9 cellular contexts compared by ENCODE assay signal in genomic region chr7:98831641-98832221, GRCh38. TPM values are rescaled to one million over a fixed set of nuclear protein-coding genes. Genes with fewer than 3 reads are reported as not detected.
DNase-seq lines count a peak whose midpoint lies in the region; ATAC-seq and TF ChIP-seq lines count a peak whose summit lies in the region.
"Had no signal": no experiment of that assay in that cellular context is flagged by ENCODE, and none has a peak within 500 bp of the region (broad histone marks: within the 10 kb centered on the region; RNA-seq: fewer than 3 reads in every experiment).

No MANE protein-coding gene starts in this region.

- no peaks in the 10 kb centered on the region for H3K9me2 ChIP-seq in Loucy (replicated peaks; ENCODE audit: low read depth, low read length)

- no peak overlapping the region for H3K4me3 Mint-ChIP-seq in CD8-positive, alpha-beta T cell
- H3K4me3 Mint-ChIP-seq in activated T-helper 1 cell treated with anti-CD3 and anti-CD28 coated beads, Interleukin-12 subunit alpha, Interleukin-12 subunit beta, Interleukin-2, Interleukin-4 antibody, amounts not matched to agents 30 ng/mL and 10 ng/mL and 1 ng/mL, durations not matched to agents 14 hours and 24 hours and 36 hours, result no peak overlapping the region

- no peak overlapping the region for H3K4me2 ChIP-seq in Loucy (ENCODE audit: low read depth, low read length, poor library complexity, severe bottlenecking)

- no peaks in the 10 kb centered on the region for H3K27me3 ChIP-seq in CD8-positive, alpha-beta T cell (ENCODE audit: insufficient read depth, low read length)
- H3K27me3 ChIP-seq in Loucy (ENCODE audit: insufficient read depth, low read length, poor library complexity, severe bottlenecking) (no peaks in the 10 kb centered on the region), lung (ENCODE audit: control insufficient read depth, insufficient read depth) (no peaks in the 10 kb centered on the region)

- H3K27me3 Mint-ChIP-seq in CD8-positive, alpha-beta T cell (ENCODE audit: low read depth), result peaks cover 10% of the 10 kb centered on the region
- no peaks in the 10 kb centered on the region for H3K27me3 Mint-ChIP-seq in activated T-helper 1 cell treated with anti-CD3 and anti-CD28 coated beads, Interleukin-12 subunit alpha, Interleukin-12 subunit beta, Interleukin-2, Interleukin-4 antibody, amounts not matched to agents 30 ng/mL and 10 ng/mL and 1 ng/mL, durations not matched to agents 14 hours and 24 hours and 36 hours (ENCODE audit: insufficient read depth)

- no peak overlapping the region for H3K27ac Mint-ChIP-seq in CD8-positive, alpha-beta T cell
- H3K27ac Mint-ChIP-seq in activated T-helper 1 cell treated with anti-CD3 and anti-CD28 coated beads, Interleukin-12 subunit alpha, Interleukin-12 subunit beta, Interleukin-2, Interleukin-4 antibody, amounts not matched to agents 30 ng/mL and 10 ng/mL and 1 ng/mL, durations not matched to agents 14 hours and 24 hours and 36 hours, result no peak overlapping the region

- H3K36me3 Mint-ChIP-seq in CD8-positive, alpha-beta T cell, result no peaks in the 10 kb centered on the region
- no peaks in the 10 kb centered on the region for H3K36me3 Mint-ChIP-seq in activated T-helper 1 cell treated with anti-CD3 and anti-CD28 coated beads, Interleukin-12 subunit alpha, Interleukin-12 subunit beta, Interleukin-2, Interleukin-4 antibody, amounts not matched to agents 30 ng/mL and 10 ng/mL and 1 ng/mL, durations not matched to agents 14 hours and 24 hours and 36 hours (ENCODE audit: low read depth)

- H3K36me3 ChIP-seq in CD8-positive, alpha-beta T cell (ENCODE audit: insufficient read depth, low read length), result no peaks in the 10 kb centered on the region
- no peaks in the 10 kb centered on the region for H3K36me3 ChIP-seq in Loucy (ENCODE audit: insufficient read depth, low read length)
- no peaks in the 10 kb centered on the region for H3K36me3 ChIP-seq in lung (ENCODE audit: control insufficient read depth in 2 of 2, insufficient read depth in 2 of 2, low read length in 2 of 2)

- no peaks in the 10 kb centered on the region for H3K9me3 ChIP-seq in CD8-positive, alpha-beta T cell (ENCODE audit: low read length)
- H3K9me3 ChIP-seq in Loucy (ENCODE audit: insufficient read depth, low read depth, low read length) (no peaks in the 10 kb centered on the region), lung (ENCODE audit: control insufficient read depth in 2 of 2, insufficient read depth in 1 of 2, low read length in 1 of 2) (no peaks in the 10 kb centered on the region)

- peak in 6 of 7 experiments; percentile 12 to 54 (median 32) for DNase-seq in CD8-positive, alpha-beta T cell
- peak; percentile 5 for DNase-seq in activated T-helper 1 cell treated with anti-CD3 and anti-CD28 coated beads, Interleukin-12 subunit alpha, Interleukin-12 subunit beta, Interleukin-2, Interleukin-4 antibody, amounts not matched to agents 30 ng/mL and 10 ng/mL and 1 ng/mL, durations not matched to agents 14 hours and 24 hours and 36 hours (ENCODE audit: low spot score)
- DNase-seq in lung (ENCODE audit: low spot score), result no peak
- no peak for DNase-seq in central memory CD4-positive, alpha-beta T cell
- DNase-seq in left cardiac atrium, result no peak

- H3K79me2 ChIP-seq in Loucy (ENCODE audit: insufficient read depth, low read length), result no peaks in the 10 kb centered on the region

- H2AFZ ChIP-seq in Loucy (ENCODE audit: low read length), result no peak overlapping the region

- intact Hi-C loops in CD8-positive, alpha-beta T cell (cut with DNase I, micrococcal nuclease), result no loop called here
- intact Hi-C loops in activated T-helper 1 cell treated with anti-CD3 and anti-CD28 coated beads, Interleukin-12 subunit alpha, Interleukin-12 subunit beta, Interleukin-2, Interleukin-4 antibody, amounts not matched to agents 30 ng/mL and 10 ng/mL and 1 ng/mL, durations not matched to agents 14 hours and 24 hours and 36 hours (cut with micrococcal nuclease), result loop anchor here (1.0 kb wide), 1 partner anchor 41 kb away; no protein-coding TSS in a partner anchor
- intact Hi-C loops in left cardiac atrium (cut with DNase I), result no loop called here

- no peak for ATAC-seq in CD8-positive, alpha-beta T cell
- ATAC-seq in lung (ENCODE audit: insufficient read depth, low FRiP score), result no peak
- ATAC-seq in GM21515 (IDR thresholded peaks at IDR 0.05; ENCODE audit: unreplicated experiment), result no peak
- ATAC-seq in GM18520 (IDR thresholded peaks at IDR 0.05; ENCODE audit: unreplicated experiment), result no peak
- ATAC-seq in left cardiac atrium, result no peak

- TF ChIP-seq CTCF in CD8-positive, alpha-beta T cell (IDR thresholded peaks at IDR 0.05), result peak; percentile 46
- TF ChIP-seq CTCF in Loucy (conservative IDR thresholded peaks at IDR 0.05; ENCODE audit: low read length) (peak; percentile 76), lung (IDR thresholded peaks at IDR 0.05; ENCODE audit: control extremely low read depth, extremely low read depth) (peak; percentile 17)

- no peaks in the 10 kb centered on the region for H4K20me1 ChIP-seq in Loucy (ENCODE audit: insufficient read depth, low read length, poor library complexity, severe bottlenecking)

- CTCF ChIA-PET in CD8-positive, alpha-beta T cell (lab: Charles Lee), result interaction anchor here (0.9 to 3.6 kb wide), 6 partner anchors 9 to 41 kb away, joined by 3 to 36 read pairs (median 4); no protein-coding TSS in a partner anchor

- WGBS in lung, 2 donors, result 71 to 76% methylated on average over 8 of the region's 8 CpGs

- no peaks in the 10 kb centered on the region for H3K4me1 Mint-ChIP-seq in CD8-positive, alpha-beta T cell (ENCODE audit: low read depth)
- H3K4me1 Mint-ChIP-seq in activated T-helper 1 cell treated with anti-CD3 and anti-CD28 coated beads, Interleukin-12 subunit alpha, Interleukin-12 subunit beta, Interleukin-2, Interleukin-4 antibody, amounts not matched to agents 30 ng/mL and 10 ng/mL and 1 ng/mL, durations not matched to agents 14 hours and 24 hours and 36 hours (ENCODE audit: low read depth), result no peaks in the 10 kb centered on the region

- no peaks in the 10 kb centered on the region for H3K4me1 ChIP-seq in CD8-positive, alpha-beta T cell (ENCODE audit: insufficient read depth, low read length)
- H3K4me1 ChIP-seq in Loucy (ENCODE audit: insufficient read depth, low read length, poor library complexity, severe bottlenecking), result no peaks in the 10 kb centered on the region
- H3K4me1 ChIP-seq in lung (ENCODE audit: control insufficient read depth in 2 of 2, insufficient read depth in 2 of 2, low read length in 2 of 2), result no peaks in the 10 kb centered on the region

- no peaks in the 10 kb centered on the region for H3K9me3 Mint-ChIP-seq in CD8-positive, alpha-beta T cell
- no peaks in the 10 kb centered on the region for H3K9me3 Mint-ChIP-seq in activated T-helper 1 cell treated with anti-CD3 and anti-CD28 coated beads, Interleukin-12 subunit alpha, Interleukin-12 subunit beta, Interleukin-2, Interleukin-4 antibody, amounts not matched to agents 30 ng/mL and 10 ng/mL and 1 ng/mL, durations not matched to agents 14 hours and 24 hours and 36 hours

- H3F3A ChIP-seq in Loucy (ENCODE audit: low read depth), result no peaks in the 10 kb centered on the region

- H3K27ac ChIP-seq in CD8-positive, alpha-beta T cell (ENCODE audit: low read depth, low read length), result no peak overlapping the region
- no peak overlapping the region for H3K27ac ChIP-seq in lung (ENCODE audit: low read depth in 1 of 2, low read length in 1 of 2)

- H3K9ac ChIP-seq in Loucy (ENCODE audit: low read depth, low read length, poor library complexity, severe bottlenecking), result no peak overlapping the region

- no peak overlapping the region for H3K4me3 ChIP-seq in CD8-positive, alpha-beta T cell (ENCODE audit: low read depth, low read length)
- H3K4me3 ChIP-seq in Loucy (ENCODE audit: low read length, poor library complexity, severe bottlenecking), result no peak overlapping the region
- no peak overlapping the region for H3K4me3 ChIP-seq in lung

- POLR2A ChIA-PET in CD8-positive, alpha-beta T cell (lab: Charles Lee), result no interaction called here

RNA-seq across cellular contexts. Expression of gene TMEM130, which starts 38.1 kb away (rescaled TPM):
- total RNA-seq in CD8-positive, alpha-beta T cell, result not detected
- 0.29 and 0.42 TPM in 2 replicates for total RNA-seq in activated T-helper 1 cell treated with anti-CD3 and anti-CD28 coated beads, Interleukin-12 subunit alpha, Interleukin-12 subunit beta, Interleukin-2, Interleukin-4 antibody, amounts not matched to agents 30 ng/mL and 10 ng/mL and 1 ng/mL, durations not matched to agents 14 hours and 24 hours and 36 hours
- total RNA-seq in lung (1 to 10 TPM in 1 of 2 donors, under 1 TPM in 1; 0.43 to 1.5 TPM), left cardiac atrium (under 1 TPM in 1 of 2 donors, not detected in 1; 0.27 TPM)
- under 1 TPM; 0.34 to 0.77 TPM for polyA plus RNA-seq in lung
- total RNA-seq: glomerular endothelial cell had no signal

RNA-seq across cellular contexts. Expression of gene TRRAP, which starts 46.6 kb away (rescaled TPM):
- 10 to 100 TPM; 39.8 to 43.0 TPM for total RNA-seq in CD8-positive, alpha-beta T cell
- 66.9 and 69.6 TPM in 2 replicates for total RNA-seq in activated T-helper 1 cell treated with anti-CD3 and anti-CD28 coated beads, Interleukin-12 subunit alpha, Interleukin-12 subunit beta, Interleukin-2, Interleukin-4 antibody, amounts not matched to agents 30 ng/mL and 10 ng/mL and 1 ng/mL, durations not matched to agents 14 hours and 24 hours and 36 hours
- total RNA-seq in lung (10 to 100 TPM; 32.6 to 43.1 TPM), left cardiac atrium (10 to 100 TPM; 22.9 to 23.1 TPM)
- polyA plus RNA-seq in lung, result 1 to 10 TPM; 8.3 to 9.3 TPM

Comparison
In these comparisons a context has a peak if more than half of its experiments do, and no peak if none do; other contexts are left out.
1. DNase-seq: peak in CD8-positive, alpha-beta T cell (6 of 7) and activated T-helper 1 cell treated with anti-CD3 and anti-CD28 coated beads, Interleukin-12 subunit alpha, Interleukin-12 subunit beta, Interleukin-2, Interleukin-4 antibody, amounts not matched to agents 30 ng/mL and 10 ng/mL and 1 ng/mL, durations not matched to agents 14 hours and 24 hours and 36 hours (single experiment); none in lung (single experiment), central memory CD4-positive, alpha-beta T cell (single experiment) and left cardiac atrium (single experiment).
2. CTCF ChIP-seq: peak in every context shown above with its lines; median percentile 76 in Loucy; 46 in CD8-positive, alpha-beta T cell; 17 in lung.